Comparison of ENCODE assay signal across 19 cellular contexts in genomic region chr7:16764942-16765341, GRCh38. TPM values are rescaled to one million over a fixed set of nuclear protein-coding genes. Genes with fewer than 3 reads are reported as not detected.
DNase-seq lines count a peak whose midpoint lies in the region; ATAC-seq, FAIRE-seq and TF ChIP-seq lines count a peak whose summit lies in the region.
"Had no signal": no experiment of that assay in that cellular context is flagged by ENCODE, and none has a peak within 500 bp of the region (broad histone marks: within the 10 kb centered on the region; RNA-seq: fewer than 3 reads in every experiment).

No MANE protein-coding gene starts in this region.

- no peak overlapping the region for H2AFZ ChIP-seq in HepG2 (ENCODE audit: low read length)
- no peak overlapping the region for H2AFZ ChIP-seq in endothelial cell of umbilical vein (ENCODE audit: low read depth, low read length)

- POLR2A ChIA-PET in HepG2 (lab: Yijun Ruan, JAX), result no interaction called here
- POLR2A ChIA-PET in endothelial cell of umbilical vein (lab: Charles Lee), result no interaction called here

- FAIRE-seq in HepG2 (lab: Jason Lieb, UNC) (no peak), endothelial cell of umbilical vein (lab: Jason Lieb, UNC) (no peak)
- FAIRE-seq: GM12891, K562 had no signal

- H3K4me2 ChIP-seq in HepG2 (ENCODE audit: low read depth, low read length), result no peak overlapping the region
- H3K4me2 ChIP-seq in endothelial cell of umbilical vein (ENCODE audit: insufficient read depth, low read length), result peak overlapping the region; percentile 80

- no peak for TF ChIP-seq RAD21 in HepG2 (CRISPR knock-in tag; IDR thresholded peaks at IDR 0.05)

- no peaks in the 10 kb centered on the region for H3K9me3 ChIP-seq in HepG2 (ENCODE audit: low read length)
- no peaks in the 10 kb centered on the region for H3K9me3 ChIP-seq in right lobe of liver
- H3K9me3 ChIP-seq in endothelial cell of umbilical vein (replicated peaks; ENCODE audit: control insufficient read depth, insufficient read depth, low read length), result no peaks in the 10 kb centered on the region
- no peaks in the 10 kb centered on the region for H3K9me3 ChIP-seq in prostate gland

- H3K9me1 ChIP-seq in endothelial cell of umbilical vein (replicated peaks; ENCODE audit: control insufficient read depth, extremely low read depth, insufficient read depth, low read length), result no peaks in the 10 kb centered on the region

- intact Hi-C loops in HepG2 (cut with micrococcal nuclease; ENCODE audit: unreplicated experiment), result no loop called here
- intact Hi-C loops in right lobe of liver (cut with DNase I), result no loop called here
- intact Hi-C loops in endothelial cell of umbilical vein (cut with micrococcal nuclease), result no loop called here
- intact Hi-C loops in prostate gland (cut with DNase I), result no loop called here

- no TSS peak for BruUV-seq in HepG2 (replicated peaks; lab: Mats Ljungman, UMichigan)
- BruUV-seq in endothelial cell of umbilical vein (replicated peaks; lab: Mats Ljungman, UMichigan), result no TSS peak

- H3K27ac ChIP-seq in HepG2 (ENCODE audit: extremely low read length, insufficient read depth, low read length) (no peak overlapping the region), right lobe of liver (no peak overlapping the region), endothelial cell of umbilical vein (ENCODE audit: insufficient read depth, low read depth, low read length) (peak overlapping the region; percentile 70), prostate gland (peak overlapping the region; percentile 19 to 49)
- H3K27ac ChIP-seq: HL-60 had no signal

- H4K20me1 ChIP-seq in HepG2 (ENCODE audit: insufficient read depth, low read length) (no peaks in the 10 kb centered on the region), endothelial cell of umbilical vein (replicated peaks; ENCODE audit: control insufficient read depth, extremely low read depth, insufficient read depth, low read length) (no peaks in the 10 kb centered on the region)

- no peak overlapping the region for H3K9ac ChIP-seq in HepG2 (ENCODE audit: insufficient read depth, low read depth, low read length)
- H3K9ac ChIP-seq in endothelial cell of umbilical vein (replicated peaks; ENCODE audit: extremely low read depth, insufficient read depth, low read length), result no peak overlapping the region

- ATAC-seq in HepG2 (no peak), right lobe of liver (no peak)
- ATAC-seq: K562 had no signal

- CTCF ChIA-PET in HepG2 (lab: Yijun Ruan, JAX; ENCODE audit: low intra/inter-chr PET ratio, low total read pairs) (no interaction called here), endothelial cell of umbilical vein (lab: Charles Lee) (interaction anchor here (1.4 to 2.1 kb wide), 2 partner anchors 10 to 36 kb away, joined by 4 to 8 read pairs; no protein-coding TSS in a partner anchor)

- H3K4me3 ChIP-seq in HepG2 (replicated peaks in 1 of 3; ENCODE audit: insufficient read depth in 1 of 3, low read depth in 2 of 3, low read length in 3 of 3) (no peak overlapping the region), right lobe of liver (no peak overlapping the region), endothelial cell of umbilical vein (replicated peaks in 1 of 3; ENCODE audit: insufficient read depth in 1 of 3, low read depth in 1 of 3, low read length in 3 of 3) (no peak overlapping the region), prostate gland (no peak overlapping the region)
- H3K4me3 ChIP-seq: K562 had no signal

- no peak for TF ChIP-seq POLR2A in HepG2 (IDR thresholded peaks at IDR 0.05; ENCODE audit: insufficient read depth in 1 of 2, low read depth in 2 of 2, low read length in 2 of 2)
- TF ChIP-seq POLR2A in right lobe of liver (IDR thresholded peaks at IDR 0.05), result no peak
- TF ChIP-seq POLR2A in endothelial cell of umbilical vein (IDR thresholded peaks at IDR 0.05; ENCODE audit: low read depth, low read length), result no peak
- TF ChIP-seq POLR2A in prostate gland (IDR thresholded peaks at IDR 0.05), result no peak

- no peaks in the 10 kb centered on the region for H3K27me3 ChIP-seq in HepG2 (ENCODE audit: control insufficient read depth in 1 of 2, insufficient read depth in 2 of 2, low read length in 2 of 2)
- no peaks in the 10 kb centered on the region for H3K27me3 ChIP-seq in right lobe of liver
- no peaks in the 10 kb centered on the region for H3K27me3 ChIP-seq in endothelial cell of umbilical vein (ENCODE audit: control insufficient read depth in 2 of 2, insufficient read depth in 2 of 2, low read length in 2 of 2)
- no peaks in the 10 kb centered on the region for H3K27me3 ChIP-seq in prostate gland (replicated peaks; ENCODE audit: insufficient read depth)

- H3K36me3 ChIP-seq in HepG2 (replicated peaks in 1 of 2; ENCODE audit: control insufficient read depth in 1 of 2, insufficient read depth in 2 of 2, low read length in 2 of 2) (no peaks in the 10 kb centered on the region), right lobe of liver (no peaks in the 10 kb centered on the region), endothelial cell of umbilical vein (ENCODE audit: control insufficient read depth in 2 of 2, extremely low read depth in 1 of 2, insufficient read depth in 2 of 2, low read length in 2 of 2) (no peaks in the 10 kb centered on the region), prostate gland (no peaks in the 10 kb centered on the region)

- DNase-seq in HepG2 (ENCODE audit: low spot score) (no peak), right lobe of liver (no peak), endothelial cell of umbilical vein (ENCODE audit: low read depth, low spot score) (no peak), prostate gland (ENCODE audit: low spot score) (no peak), NCI-H2196 (lab: John Stamatoyannopoulos, UW; ENCODE audit: unreplicated experiment) (no peak), SW 1271 (lab: John Stamatoyannopoulos, UW) (no peak), NCI-H1105 treated with DMSO at 0.1 percent for 48 hours (lab: John Stamatoyannopoulos, UW) (no peak)
- DNase-seq: ACHN; CD4-positive, alpha-beta memory T cell; DMS79; NCI-H1105; NCI-H187; NCI-H446; PC-3 had no signal

- TF ChIP-seq EP300 in HepG2 (IDR thresholded peaks at IDR 0.05; ENCODE audit: low read depth in 2 of 2, low read length in 2 of 2), result no peak
- TF ChIP-seq EP300 in HepG2 (CRISPR knock-in tag; IDR thresholded peaks at IDR 0.05; ENCODE audit: borderline replicate concordance), result no peak

- no peaks in the 10 kb centered on the region for H3K4me1 ChIP-seq in HepG2 (ENCODE audit: insufficient read depth, low read length)
- H3K4me1 ChIP-seq in right lobe of liver, result no peaks in the 10 kb centered on the region
- H3K4me1 ChIP-seq in endothelial cell of umbilical vein (ENCODE audit: control insufficient read depth, extremely low read depth, insufficient read depth, low read length), result peaks cover 19% of the 10 kb centered on the region
- peaks cover 6% of the 10 kb centered on the region for H3K4me1 ChIP-seq in prostate gland (replicated peaks)

- H3K79me2 ChIP-seq in HepG2 (ENCODE audit: insufficient read depth, low read length) (no peaks in the 10 kb centered on the region), endothelial cell of umbilical vein (ENCODE audit: control insufficient read depth, insufficient read depth, low read length) (peaks cover 2% of the 10 kb centered on the region)

- WGBS in HepG2 (ENCODE audit: low lambda C conversion rate), result 51% methylated on average over 3 of the region's 3 CpGs
- WGBS in right lobe of liver (ENCODE audit: insufficient coverage, low coverage, low lambda C conversion rate, missing lambda C conversion rate), result 90% methylated on average over 2 of the region's 3 CpGs
- 81% methylated on average over 3 of the region's 3 CpGs for WGBS in prostate gland

- in situ Hi-C loops in HepG2 (cut with HindIII; ENCODE audit: extremely low pct_ligation_motif_present, low pct_unique_long_range_greater_than_20kb), result no loop called here

- dilution Hi-C loops in endothelial cell of umbilical vein (cut with MboI; ENCODE audit: extremely low pct_ligation_motif_present, low sequenced_read_pairs), result no loop called here

- TF ChIP-seq CTCF in HepG2 (CRISPR knock-in tag; IDR thresholded peaks at IDR 0.05) (no peak), right lobe of liver (IDR thresholded peaks at IDR 0.05) (no peak), endothelial cell of umbilical vein (IDR thresholded peaks at IDR 0.05; ENCODE audit: extremely low read depth in 1 of 2, insufficient read depth in 1 of 2, low read depth in 1 of 2, low read length in 2 of 2) (no peak), prostate gland (IDR thresholded peaks at IDR 0.05) (no peak)

RNA-seq across cellular contexts. Expression of gene TSPAN13, which starts 11.4 kb away (rescaled TPM):
- total RNA-seq in HepG2 (2016; rRNA removed; fragmentation: Illumina TruSeq; extraction: Trizol) (4.7 and 6.2 TPM in 2 replicates), right lobe of liver (10 to 100 TPM in 5 of 6 experiments, 1 to 10 TPM in 1; 7.1 to 43.2 (median 18.0) TPM), endothelial cell of umbilical vein (33.0 and 42.2 TPM in 2 replicates), prostate gland (10 to 100 TPM; 21.8 to 43.7 TPM)
- 3.1 and 3.7 TPM in 2 replicates for total RNA-seq in HepG2 (2016; cell fraction: cytosol; rRNA removed; fragmentation: Illumina TruSeq; extraction: Trizol; ENCODE audit: low read depth)
- 4.8 and 7.0 TPM in 2 replicates for total RNA-seq in HepG2 (2016; cell fraction: insoluble cytoplasmic fraction; rRNA removed; fragmentation: Illumina TruSeq; extraction: Trizol)
- total RNA-seq in HepG2 (2016; cell fraction: membrane; rRNA removed; fragmentation: Illumina TruSeq; extraction: Trizol), result 5.3 and 5.7 TPM in 2 replicates
- 7.2 and 7.6 TPM in 2 replicates for total RNA-seq in HepG2 (2016; cell fraction: nucleus; rRNA removed; fragmentation: Illumina TruSeq; extraction: Trizol)
- polyA plus RNA-seq in HepG2 (2011; rRNA removed) (5.8 and 6.4 TPM in 2 replicates), endothelial cell of umbilical vein (8.3 and 13.3 TPM in 2 replicates)
- polyA plus RNA-seq in HepG2 (2011; cell fraction: cytosol; rRNA removed), result 2.9 and 4.7 TPM in 2 replicates
- polyA plus RNA-seq in HepG2 (2011; cell fraction: nucleus; rRNA removed), result 0.72 and 1.4 TPM in 2 replicates
- 4.5 and 4.8 TPM in 2 replicates for polyA plus RNA-seq in HepG2 (2012)
- polyA plus RNA-seq in HepG2 (2016; cell fraction: cytosol; fragmentation: Illumina TruSeq; extraction: Trizol; ENCODE audit: low read depth), result 6.5 and 8.4 TPM in 2 replicates
- 8.4 and 8.8 TPM in 2 replicates for polyA plus RNA-seq in HepG2 (2016; cell fraction: insoluble cytoplasmic fraction; fragmentation: Illumina TruSeq; extraction: Trizol; ENCODE audit: low read depth)
- 9.8 and 11.1 TPM in 2 replicates for polyA plus RNA-seq in HepG2 (2016; cell fraction: membrane; fragmentation: Illumina TruSeq; extraction: Trizol; ENCODE audit: low read depth)
- polyA plus RNA-seq in HepG2 (2016; cell fraction: nucleus; fragmentation: Illumina TruSeq; extraction: Trizol; ENCODE audit: insufficient read depth, low read depth), result 18.0 and 18.5 TPM in 2 replicates
- polyA minus RNA-seq in HepG2 (2011; rRNA and poly(A)+ RNA removed; ENCODE audit: low replicate concordance), result 2.2 and 2.7 TPM in 2 replicates
- 1.1 and 4.4 TPM in 2 replicates for polyA minus RNA-seq in HepG2 (2011; cell fraction: cytosol; rRNA and poly(A)+ RNA removed)
- 1.0 and 1.5 TPM in 2 replicates for polyA minus RNA-seq in HepG2 (2011; cell fraction: nucleus; rRNA and poly(A)+ RNA removed)
- 10.7 and 12.2 TPM in 2 replicates for polyA plus RNA-seq in endothelial cell of umbilical vein (2011; cell fraction: cytosol; rRNA removed)
- 4.8 and 9.6 TPM in 2 replicates for polyA plus RNA-seq in endothelial cell of umbilical vein (2011; cell fraction: nucleus; rRNA removed)
- polyA plus RNA-seq in endothelial cell of umbilical vein (2012), result 12.8 and 17.6 TPM in 2 replicates
- 11.2 and 12.1 TPM in 2 replicates for polyA minus RNA-seq in endothelial cell of umbilical vein
- 3.6 TPM for polyA minus RNA-seq in endothelial cell of umbilical vein (2011; cell fraction: cytosol; rRNA and poly(A)+ RNA removed)
- 2.6 and 3.0 TPM in 2 replicates for polyA minus RNA-seq in endothelial cell of umbilical vein (2011; cell fraction: nucleus; rRNA and poly(A)+ RNA removed)
- total RNA-seq: CD4-positive, alpha-beta memory T cell; G401 had no signal

RNA-seq across cellular contexts. Expression of gene AGR2, which starts 39.9 kb away (rescaled TPM):
- total RNA-seq in HepG2 (2016; rRNA removed; fragmentation: Illumina TruSeq; extraction: Trizol), result 1.3 and 2.9 TPM in 2 replicates
- 0.88 and 1.6 TPM in 2 replicates for total RNA-seq in HepG2 (2016; cell fraction: cytosol; rRNA removed; fragmentation: Illumina TruSeq; extraction: Trizol; ENCODE audit: low read depth)
- 2.5 and 2.9 TPM in 2 replicates for total RNA-seq in HepG2 (2016; cell fraction: insoluble cytoplasmic fraction; rRNA removed; fragmentation: Illumina TruSeq; extraction: Trizol)
- total RNA-seq in HepG2 (2016; cell fraction: membrane; rRNA removed; fragmentation: Illumina TruSeq; extraction: Trizol), result 1.3 and 1.4 TPM in 2 replicates
- 3.7 and 5.2 TPM in 2 replicates for total RNA-seq in HepG2 (2016; cell fraction: nucleus; rRNA removed; fragmentation: Illumina TruSeq; extraction: Trizol)
- 1.7 and 2.2 TPM in 2 replicates for polyA plus RNA-seq in HepG2 (2011; rRNA removed)
- 5.0 and 7.9 TPM in 2 replicates for polyA plus RNA-seq in HepG2 (2011; cell fraction: cytosol; rRNA removed)
- polyA plus RNA-seq in HepG2 (2011; cell fraction: nucleus; rRNA removed), result 0.51 and 1.4 TPM in 2 replicates
- polyA plus RNA-seq in HepG2 (2012), result 1.3 and 2.3 TPM in 2 replicates
- 0.35 and 1.4 TPM in 2 replicates for polyA plus RNA-seq in HepG2 (2016; cell fraction: cytosol; fragmentation: Illumina TruSeq; extraction: Trizol; ENCODE audit: low read depth)
- 1.1 and 2.6 TPM in 2 replicates for polyA plus RNA-seq in HepG2 (2016; cell fraction: insoluble cytoplasmic fraction; fragmentation: Illumina TruSeq; extraction: Trizol; ENCODE audit: low read depth)
- 0.48 and 1.1 TPM in 2 replicates for polyA plus RNA-seq in HepG2 (2016; cell fraction: membrane; fragmentation: Illumina TruSeq; extraction: Trizol; ENCODE audit: low read depth)
- 4.6 and 6.6 TPM in 2 replicates for polyA plus RNA-seq in HepG2 (2016; cell fraction: nucleus; fragmentation: Illumina TruSeq; extraction: Trizol; ENCODE audit: insufficient read depth, low read depth)
- 2.1 and 4.6 TPM in 2 replicates for polyA minus RNA-seq in HepG2 (2011; rRNA and poly(A)+ RNA removed; ENCODE audit: low replicate concordance)
- 0.88 and 1.9 TPM in 2 replicates for polyA minus RNA-seq in HepG2 (2011; cell fraction: cytosol; rRNA and poly(A)+ RNA removed)
- polyA minus RNA-seq in HepG2 (2011; cell fraction: nucleus; rRNA and poly(A)+ RNA removed), result 0.25 TPM in 1 of 2 replicates, not detected in the other
- under 1 TPM in 4 of 6 experiments, not detected in 2; 0.15 to 0.43 (median 0.33) TPM for total RNA-seq in right lobe of liver
- total RNA-seq in endothelial cell of umbilical vein, result not detected in 2 replicates
- not detected in 2 replicates for polyA plus RNA-seq in endothelial cell of umbilical vein
- not detected in 2 replicates for polyA plus RNA-seq in endothelial cell of umbilical vein (2011; cell fraction: cytosol; rRNA removed)
- not detected in 2 replicates for polyA plus RNA-seq in endothelial cell of umbilical vein (2011; cell fraction: nucleus; rRNA removed)
- polyA plus RNA-seq in endothelial cell of umbilical vein (2012), result not detected in 2 replicates
- not detected in 2 replicates for polyA minus RNA-seq in endothelial cell of umbilical vein
- polyA minus RNA-seq in endothelial cell of umbilical vein (2011; cell fraction: cytosol; rRNA and poly(A)+ RNA removed), result 2.8 TPM
- polyA minus RNA-seq in endothelial cell of umbilical vein (2011; cell fraction: nucleus; rRNA and poly(A)+ RNA removed), result not detected in 2 replicates
- total RNA-seq in prostate gland, result 100 to 1,000 TPM in 1 of 2 donors, 10 to 100 TPM in 1; 74.6 to 290 TPM
- total RNA-seq: CD4-positive, alpha-beta memory T cell; G401; M059J had no signal
- polyA plus RNA-seq: CD4-positive, alpha-beta memory T cell; K562 had no signal

Comparison
In these comparisons a context has a peak if more than half of its experiments do, and no peak if none do; other contexts are left out.
1. H3K27ac ChIP-seq: peak in endothelial cell of umbilical vein (single experiment) and prostate gland (2 of 2); none in HepG2 (single experiment) and right lobe of liver (0 of 3).
2. RNA of gene AGR2, which starts 39.9 kb away (total RNA-seq): 74.6 to 290 TPM in prostate gland; 0.88 to 5.2 TPM in HepG2, 0.15 to 0.43 TPM in right lobe of liver and not detected in endothelial cell of umbilical vein; every median in the first group is over 10 times any median in the second.